Comparison of ENCODE assay signal across 8 cellular contexts in genomic region chr4:52861171-52861873, GRCh38. TPM values are rescaled to one million over a fixed set of nuclear protein-coding genes. Genes with fewer than 3 reads are reported as not detected.
DNase-seq lines count a peak whose midpoint lies in the region; ATAC-seq, FAIRE-seq and TF ChIP-seq lines count a peak whose summit lies in the region.

No MANE protein-coding gene starts in this region.

- intact Hi-C loops in left ventricle myocardium inferior (cut with micrococcal nuclease): loop anchor here (10.0 kb wide), 1 partner anchor 137 kb away; no protein-coding TSS in a partner anchor

- peak overlapping the region; percentile 66 for H3K9ac ChIP-seq in skeletal muscle satellite cell (ENCODE audit: low read depth, low read length)

- H3K27me3 ChIP-seq in left ventricle myocardium inferior (ENCODE audit: low read depth) (peaks cover 4% of the 10 kb centered on the region), skeletal muscle satellite cell (ENCODE audit: control insufficient read depth, insufficient read depth, low read length) (peaks cover 27% of the 10 kb centered on the region)

- H3K27ac ChIP-seq in VCaP (peak overlapping the region; percentile 56; the same call in 1 of the 2 replicates), left ventricle myocardium inferior (replicated peaks) (peak overlapping the region; percentile 84)

- ATAC-seq in GM19397 (IDR thresholded peaks at IDR 0.05; ENCODE audit: unreplicated experiment): no peak

- H3K9me3 ChIP-seq in left ventricle myocardium inferior (replicated peaks) (peaks cover 14% of the 10 kb centered on the region), skeletal muscle satellite cell (replicated peaks; ENCODE audit: low read length) (peaks cover 7% of the 10 kb centered on the region)

- H3K4me3 ChIP-seq in left ventricle myocardium inferior (peak overlapping the region; percentile 86), skeletal muscle satellite cell (ENCODE audit: low read length) (peak overlapping the region; percentile 87)

- FAIRE-seq in GM12892 (lab: Jason Lieb, UNC): peak; percentile 24

- no peak for TF ChIP-seq POLR2A in GM12892 (IDR thresholded peaks at IDR 0.05; ENCODE audit: low read depth, low read length)

- H3K36me3 ChIP-seq in left ventricle myocardium inferior (no peaks in the 10 kb centered on the region), skeletal muscle satellite cell (ENCODE audit: insufficient read depth, low read length) (no peaks in the 10 kb centered on the region)

- peak overlapping the region; percentile 98 for H3K4me2 ChIP-seq in skeletal muscle satellite cell (ENCODE audit: low read length)

- no peak for TF ChIP-seq CTCF in VCaP (conservative IDR thresholded peaks at IDR 0.05)
- TF ChIP-seq CTCF in left ventricle myocardium inferior (IDR thresholded peaks at IDR 0.05; ENCODE audit: borderline replicate concordance): no peak

- H3K4me1 ChIP-seq in left ventricle myocardium inferior (peaks cover 49% of the 10 kb centered on the region), skeletal muscle satellite cell (ENCODE audit: control insufficient read depth, insufficient read depth, low read length) (peaks cover 11% of the 10 kb centered on the region)

- DNase-seq in GM12892 (ENCODE audit: insufficient read length) (no peak), left ventricle myocardium inferior (no peak), middle frontal gyrus (ENCODE audit: extremely low spot score, low spot score) (no peak), GDM1 (lab: John Stamatoyannopoulos, UW) (no peak), epidermal melanocyte (ENCODE audit: insufficient read length, low spot score) (no peak)

RNA-seq across cellular contexts. Expression of gene RASL11B, which starts 0.8 kb away (rescaled TPM):
- not detected for polyA plus RNA-seq in GM12892 (2012; ENCODE audit: missing spikeins)
- total RNA-seq in left ventricle myocardium inferior: 8.7 TPM
- total RNA-seq in skeletal muscle satellite cell (2012; rRNA removed): 0.76 TPM in 1 of 2 replicates, not detected in the other
